Comparison of ENCODE assay signal across 8 cellular contexts in genomic region chrX:71365876-71366673, GRCh38. TPM values are rescaled to one million over a fixed set of nuclear protein-coding genes. Genes with fewer than 3 reads are reported as not detected.
DNase-seq lines count a peak whose midpoint lies in the region; ATAC-seq, FAIRE-seq and TF ChIP-seq lines count a peak whose summit lies in the region.

Gene TAF1 (plus strand): TSS chrX:71366357. CDS start chrX:71366375, 18 bp downstream.

- peak; percentile 86 for DNase-seq in AG04449 (ENCODE audit: low read depth, low spot score)
- DNase-seq in NCI-H2227 treated with DMSO at 0.1 percent for 48 hours (lab: John Stamatoyannopoulos, UW), result peak; percentile 98
- peak; percentile 92 for DNase-seq in bronchial epithelial cell (ENCODE audit: low read depth)

- peak; percentile 89 for ATAC-seq in GM18907 (IDR thresholded peaks at IDR 0.05; ENCODE audit: unreplicated experiment)
- ATAC-seq in HG03159 (IDR thresholded peaks at IDR 0.05; ENCODE audit: unreplicated experiment), result peak; percentile 87

- POLR2A ChIA-PET in AG04449 (lab: Yijun Ruan, JAX), result interaction anchor here (0.6 to 1.2 kb wide), 8 partner anchors 19 to 945 kb away, joined by 3 to 7 read pairs (median 4); partner anchors contain the start of genes NONO and ZMYM3

- no peak for FAIRE-seq in bronchial epithelial cell (lab: Jason Lieb, UNC)

- peaks cover 2% of the 10 kb centered on the region for H3K36me3 ChIP-seq in bronchial epithelial cell (ENCODE audit: control insufficient read depth, insufficient read depth, low read length)
- peaks cover 23% of the 10 kb centered on the region for H3K36me3 ChIP-seq in iPS-20b (ENCODE audit: insufficient read depth, low read depth, low read length)

- no peaks in the 10 kb centered on the region for H3K4me1 ChIP-seq in iPS-20b (ENCODE audit: insufficient read depth, low read length)

- peak within 1 kb of the TSS; percentile 91 for H3K9ac ChIP-seq in iPS-20b (ENCODE audit: low read depth, low read length)

- TF ChIP-seq CTCF in AG04449 (IDR thresholded peaks at IDR 0.05; ENCODE audit: insufficient read depth, low read length, missing control alignments) (no peak), WI38 (IDR thresholded peaks at IDR 0.05; ENCODE audit: low read depth, low read length) (no peak), bronchial epithelial cell (IDR thresholded peaks at IDR 0.05; ENCODE audit: insufficient read depth, low read length, severe bottlenecking) (no peak)

- H3K27ac ChIP-seq in iPS-20b (ENCODE audit: low read length), result peak within 1 kb of the TSS; percentile 77
- H3K27ac ChIP-seq in skin epidermis, result peak within 1 kb of the TSS; percentile 53 to 97 (median 89)

- H3K4me3 ChIP-seq in AG04449 (ENCODE audit: low read depth, low read length) (peak within 1 kb of the TSS; percentile 79), WI38 (ENCODE audit: low read depth, low read length) (peak within 1 kb of the TSS; percentile 75), bronchial epithelial cell (ENCODE audit: low read depth, low read length) (peak within 1 kb of the TSS; percentile 81), iPS-20b (ENCODE audit: low read length) (peak within 1 kb of the TSS; percentile 88), skin epidermis (peak within 1 kb of the TSS; percentile 56 to 72 (median 59))

- H3K9me3 ChIP-seq in iPS-20b (ENCODE audit: insufficient read depth, low read depth, low read length), result no peaks in the 10 kb centered on the region

- H3K27me3 ChIP-seq in bronchial epithelial cell (ENCODE audit: control insufficient read depth, insufficient read depth, low read length) (no peaks in the 10 kb centered on the region), iPS-20b (ENCODE audit: insufficient read depth, low read length) (no peaks in the 10 kb centered on the region)

- CTCF ChIA-PET in AG04449 (lab: Yijun Ruan, JAX), result no interaction called here

RNA-seq across cellular contexts. Expression of gene TAF1, which starts in this region (rescaled TPM):
- total RNA-seq in bronchial epithelial cell, result 25.3 and 31.0 TPM in 2 replicates

Comparison
In these comparisons a context has a peak if more than half of its experiments do, and no peak if none do; other contexts are left out.
1. Peak in every context shown above with its lines: DNase-seq, ATAC-seq, H3K4me3 ChIP-seq and H3K27ac ChIP-seq.